Comparison of ENCODE assay signal across 1 cellular context in the genomic region with DNA sequence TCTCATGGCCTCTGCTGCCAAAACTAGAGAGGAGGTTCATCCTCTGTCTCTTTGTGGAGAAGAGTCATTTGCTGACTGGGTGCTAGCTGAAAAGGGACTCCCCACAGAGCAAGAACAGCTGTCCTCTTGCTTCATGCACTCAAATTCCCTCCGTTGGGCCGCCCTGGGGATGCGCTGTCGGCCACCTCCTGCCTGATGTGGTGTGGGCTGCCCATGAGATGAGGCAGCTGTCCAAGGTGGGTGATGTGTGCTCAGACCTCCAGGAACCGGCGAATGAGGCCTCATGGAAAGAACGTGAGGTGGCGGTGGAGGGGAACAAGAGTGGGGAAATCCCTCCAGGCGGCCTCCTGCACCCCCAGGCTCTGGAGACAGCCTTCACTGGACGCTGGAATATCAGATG.
TF ChIP-seq lines count a peak whose summit lies in the region.

No MANE protein-coding gene starts in this region.

TF ChIP-seq in GM12878, 131 proteins besides CTCF, POLR2A, EP300 and RAD21:
- TF ChIP-seq MYB (IDR thresholded peaks at IDR 0.05; ENCODE audit: borderline replicate concordance, low read depth, low read length), result no peak
- TF ChIP-seq, protein P1, sequence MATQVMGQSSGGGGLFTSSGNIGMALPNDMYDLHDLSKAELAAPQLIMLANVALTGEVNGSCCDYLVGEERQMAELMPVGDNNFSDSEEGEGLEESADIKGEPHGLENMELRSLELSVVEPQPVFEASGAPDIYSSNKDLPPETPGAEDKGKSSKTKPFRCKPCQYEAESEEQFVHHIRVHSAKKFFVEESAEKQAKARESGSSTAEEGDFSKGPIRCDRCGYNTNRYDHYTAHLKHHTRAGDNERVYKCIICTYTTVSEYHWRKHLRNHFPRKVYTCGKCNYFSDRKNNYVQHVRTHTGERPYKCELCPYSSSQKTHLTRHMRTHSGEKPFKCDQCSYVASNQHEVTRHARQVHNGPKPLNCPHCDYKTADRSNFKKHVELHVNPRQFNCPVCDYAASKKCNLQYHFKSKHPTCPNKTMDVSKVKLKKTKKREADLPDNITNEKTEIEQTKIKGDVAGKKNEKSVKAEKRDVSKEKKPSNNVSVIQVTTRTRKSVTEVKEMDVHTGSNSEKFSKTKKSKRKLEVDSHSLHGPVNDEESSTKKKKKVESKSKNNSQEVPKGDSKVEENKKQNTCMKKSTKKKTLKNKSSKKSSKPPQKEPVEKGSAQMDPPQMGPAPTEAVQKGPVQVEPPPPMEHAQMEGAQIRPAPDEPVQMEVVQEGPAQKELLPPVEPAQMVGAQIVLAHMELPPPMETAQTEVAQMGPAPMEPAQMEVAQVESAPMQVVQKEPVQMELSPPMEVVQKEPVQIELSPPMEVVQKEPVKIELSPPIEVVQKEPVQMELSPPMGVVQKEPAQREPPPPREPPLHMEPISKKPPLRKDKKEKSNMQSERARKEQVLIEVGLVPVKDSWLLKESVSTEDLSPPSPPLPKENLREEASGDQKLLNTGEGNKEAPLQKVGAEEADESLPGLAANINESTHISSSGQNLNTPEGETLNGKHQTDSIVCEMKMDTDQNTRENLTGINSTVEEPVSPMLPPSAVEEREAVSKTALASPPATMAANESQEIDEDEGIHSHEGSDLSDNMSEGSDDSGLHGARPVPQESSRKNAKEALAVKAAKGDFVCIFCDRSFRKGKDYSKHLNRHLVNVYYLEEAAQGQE (IDR thresholded peaks at IDR 0.05; ENCODE audit: low read depth, low read length), result peak; percentile 65
